ENCODE assay signal across 8 cellular contexts in the genomic region with DNA sequence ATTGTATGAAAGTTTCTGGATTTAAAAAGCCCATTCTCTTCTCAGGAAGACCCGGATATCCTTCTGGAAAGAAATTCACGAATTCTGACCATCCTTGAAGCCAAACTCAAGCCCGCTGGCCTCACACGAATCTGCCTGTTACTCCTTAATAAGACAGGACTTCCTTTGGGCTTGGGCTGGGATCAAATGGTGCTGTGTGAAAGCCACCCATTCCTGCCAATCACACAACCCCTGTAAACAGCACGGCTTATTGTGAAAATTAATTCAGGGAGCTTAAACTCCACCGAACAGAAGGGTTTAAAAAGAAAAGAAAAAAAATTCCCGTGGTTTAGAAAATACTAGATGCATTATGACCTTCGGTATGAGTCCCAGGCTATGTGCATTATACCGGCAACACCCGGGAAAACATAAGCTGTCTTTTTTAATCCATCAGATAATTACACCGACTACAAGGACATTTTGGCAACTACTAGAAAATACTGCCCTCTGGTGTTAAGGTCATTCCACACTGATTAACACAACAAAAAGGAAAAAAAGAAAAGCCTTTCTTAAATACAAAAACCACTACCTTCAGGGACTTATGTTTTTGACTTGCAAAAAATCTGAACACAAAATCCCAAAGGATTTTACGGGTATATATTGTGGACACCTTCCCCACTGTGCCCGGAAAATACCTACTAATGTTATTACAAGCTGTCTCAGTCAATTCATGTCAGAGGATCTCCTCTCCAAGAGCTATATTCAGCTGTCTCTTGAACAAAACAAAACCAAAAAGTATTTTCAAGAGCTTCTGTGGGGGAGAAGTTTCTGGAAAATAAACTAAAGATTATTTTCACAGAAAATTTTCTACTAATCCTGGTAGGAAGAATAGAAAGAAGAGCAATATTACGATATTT.
DNase-seq lines count a peak whose midpoint lies in the region; ATAC-seq and TF ChIP-seq lines count a peak whose summit lies in the region.

No MANE protein-coding gene starts in this region.

- TF ChIP-seq CTCF in omental fat pad (IDR thresholded peaks at IDR 0.05): peak in 1 of 3 donors; percentile 16

- DNase-seq in DMS153 (lab: John Stamatoyannopoulos, UW) (peak; percentile 12), KG1 (lab: John Stamatoyannopoulos, UW) (peak; percentile 2), OCI-M2 (lab: John Stamatoyannopoulos, UW; ENCODE audit: unreplicated experiment) (peak; percentile 88), ecto neural progenitor cell (ENCODE audit: low spot score) (peak; percentile 48), lung microvascular endothelial cell (ENCODE audit: low read depth in 2 of 2) (peak; percentile 65 to 66), omental fat pad (ENCODE audit: low spot score) (no peak), GOT3 (lab: John Stamatoyannopoulos, UW) (no peak)

- ATAC-seq in omental fat pad (ENCODE audit: low FRiP score): no peak
- no peak for ATAC-seq in GM21529 (IDR thresholded peaks at IDR 0.05; ENCODE audit: unreplicated experiment)

Comparison
In these comparisons a context has a peak if more than half of its experiments do, and no peak if none do; other contexts are left out.
1. DNase-seq: peak in DMS153 (single experiment), KG1 (single experiment), OCI-M2 (single experiment), ecto neural progenitor cell (single experiment) and lung microvascular endothelial cell (2 of 2); none in omental fat pad (single experiment) and GOT3 (single experiment).